1 cellular context compared by ENCODE assay signal in the genomic region with DNA sequence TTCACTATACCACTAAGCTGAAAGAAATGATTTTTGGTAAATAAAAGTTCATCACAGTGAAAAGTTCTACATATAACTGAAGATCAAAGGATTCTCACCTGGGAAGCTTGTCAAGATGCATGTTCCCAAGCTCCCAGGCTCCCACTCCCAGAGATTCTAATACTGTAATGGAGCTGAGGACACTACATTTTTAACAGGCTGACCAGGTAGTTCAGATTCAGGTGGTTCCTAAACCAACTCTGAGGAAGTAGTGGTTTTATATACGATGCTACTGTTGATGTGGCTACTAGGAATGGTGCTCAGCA.
TF ChIP-seq lines count a peak whose summit lies in the region.

No MANE protein-coding gene starts in this region.

TF ChIP-seq in WTC11, 78 proteins besides CTCF, POLR2A, EP300 and RAD21 (continued from another document):
- TF ChIP-seq AR (CRISPR knock-in tag; IDR thresholded peaks at IDR 0.05) (no peak), RELA (CRISPR knock-in tag; IDR thresholded peaks at IDR 0.05; ENCODE audit: borderline replicate concordance) (no peak)
